19 cellular contexts compared by ENCODE assay signal in the genomic region with DNA sequence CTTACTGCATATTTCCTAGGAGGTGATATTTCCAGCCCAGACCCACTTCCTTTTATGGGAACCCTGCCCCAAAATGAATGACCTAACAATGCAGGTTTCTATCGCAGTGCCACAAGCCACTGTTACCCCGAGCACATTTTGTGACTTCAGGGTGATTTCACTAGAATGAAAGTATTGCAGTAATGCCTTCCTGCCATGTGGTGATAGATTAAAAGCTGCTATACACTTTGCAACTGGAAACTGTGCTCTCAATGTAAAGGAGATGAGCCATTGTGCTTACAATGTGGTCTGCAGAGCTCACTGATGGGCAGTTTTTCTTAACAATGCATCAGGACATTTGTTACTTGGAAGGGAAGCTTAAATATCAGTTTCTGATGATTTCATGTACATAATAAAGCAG.
"Had no signal": no experiment of that assay in that cellular context is flagged by ENCODE, and none has a peak within 500 bp of the region (broad histone marks: within the 10 kb centered on the region; RNA-seq: fewer than 3 reads in every experiment).

No MANE protein-coding gene starts in this region.

- ATAC-seq: activated T-cell treated with anti-CD3 and anti-CD28 coated beads, Interleukin-2, amount 50 U/mL, for 4 hours; body of pancreas; left colon; right lobe of liver had no signal

- H3K4me3 ChIP-seq: body of pancreas, right lobe of liver, skin epidermis, transverse colon, uterus had no signal

- H3K27ac ChIP-seq: body of pancreas, right lobe of liver, skin epidermis, transverse colon, uterus had no signal

- H3K27ac Mint-ChIP-seq: activated T-helper 2 cell treated with anti-CD3 and anti-CD28 coated beads, Interferon-gamma antibody, Interleukin-2, Interleukin-4, amounts not matched to agents 10 μg/mL and 5 μg/mL and 100 μg/mL, durations not matched to agents 14 hours and 24 hours and 36 hours had no signal

- H3K9me3 Mint-ChIP-seq: activated T-cell treated with anti-CD3 and anti-CD28 coated beads, Interleukin-2, amount 50 U/mL, for 4 hours; activated T-helper 2 cell treated with anti-CD3 and anti-CD28 coated beads, Interferon-gamma antibody, Interleukin-2, Interleukin-4, amounts not matched to agents 10 μg/mL and 5 μg/mL and 100 μg/mL, durations not matched to agents 14 hours and 24 hours and 36 hours; naive B cell had no signal

- H3K27me3 Mint-ChIP-seq: naive B cell had no signal

- DNase-seq: activated CD4-positive, alpha-beta T cell treated with anti-CD3 and anti-CD28 coated beads for 48 hours; activated CD8-positive, alpha-beta memory T cell treated with anti-CD3 and anti-CD28 coated beads, Interleukin-2, amount 50 U/mL, for 48 hours; activated naive CD4-positive, alpha-beta T cell; activated T-cell treated with anti-CD3 and anti-CD28 coated beads, Interleukin-2, amount 50 U/mL, for 4 hours; body of pancreas; dermis blood vessel endothelial cell; effector CD8-positive, alpha-beta T cell; erythroblast; left colon; mesenchymal stem cell; naive B cell; posterior cingulate gyrus; right lobe of liver; stimulated activated CD4-positive, alpha-beta T cell treated with anti-CD3 and anti-CD28 coated beads, Interleukin-1b, Interleukin-23, amount 100 ng/mL, for 48 hours; transverse colon; uterus had no signal

- H3K4me3 Mint-ChIP-seq: activated T-cell treated with anti-CD3 and anti-CD28 coated beads, Interleukin-2, amount 50 U/mL, for 4 hours; naive B cell; neural crest cell had no signal

- H3K9me3 ChIP-seq: body of pancreas, right lobe of liver, transverse colon, uterus had no signal

- H3K27me3 ChIP-seq: body of pancreas, right lobe of liver, transverse colon, uterus had no signal
